Comparison of ENCODE assay signal across 8 cellular contexts in the genomic region with DNA sequence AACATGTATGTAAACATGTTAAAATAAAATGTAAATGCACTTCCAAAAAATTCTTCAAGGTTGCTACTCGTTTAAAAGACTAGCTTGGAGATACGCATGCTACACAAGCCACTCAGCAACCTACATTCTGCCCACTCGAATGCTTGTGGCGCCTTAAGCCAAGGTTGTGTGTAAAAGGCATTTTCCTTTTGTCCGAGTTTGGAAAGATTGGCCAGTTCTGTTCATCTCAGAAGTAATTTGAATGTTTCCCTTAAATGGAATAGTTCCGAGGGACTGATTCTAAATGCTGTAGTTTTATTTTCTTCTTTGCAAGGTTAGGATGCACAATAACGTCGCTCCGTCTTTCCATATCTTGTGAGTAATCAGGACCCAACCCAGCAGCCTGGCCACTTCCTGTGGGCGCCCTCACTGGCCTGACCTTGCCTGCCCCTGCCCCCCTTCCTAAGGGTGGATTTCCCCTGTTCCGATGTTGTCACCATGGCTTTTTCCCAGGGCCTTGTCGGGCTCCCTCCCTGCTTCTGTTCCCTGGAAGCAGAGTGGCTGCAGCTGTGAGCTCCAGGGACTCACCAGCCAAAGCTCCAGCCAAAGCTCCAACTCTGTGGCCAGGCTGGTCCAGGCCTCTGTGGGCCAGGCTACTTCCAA.
DNase-seq lines count a peak whose midpoint lies in the region; ATAC-seq and TF ChIP-seq lines count a peak whose summit lies in the region.

No MANE protein-coding gene starts in this region.

- H3K36me3 Mint-ChIP-seq in mesothelial cell of epicardium = peaks cover 1% of the 10 kb centered on the region

- H3K9me3 Mint-ChIP-seq in mesothelial cell of epicardium = peaks cover 7% of the 10 kb centered on the region

- TF ChIP-seq CTCF in dorsolateral prefrontal cortex (IDR thresholded peaks at IDR 0.05 in 54 of 56, conservative IDR thresholded peaks at IDR 0.05 in 2 of 56; ENCODE audit: low read depth in 1 of 56, partially characterized antibody in 56 of 56) = peak in 9 of 56 donors; percentile 16 to 36 (median 21)
- TF ChIP-seq CTCF in mesothelial cell of epicardium (IDR thresholded peaks at IDR 0.05; ENCODE audit: unreplicated experiment) = no peak
- no peak for TF ChIP-seq CTCF in transverse colon (IDR thresholded peaks at IDR 0.05)

- H3K27ac ChIP-seq in dorsolateral prefrontal cortex (peak overlapping the region in 53 of 59 donors; percentile 14 to 82 (median 62)), transverse colon (peak overlapping the region; percentile 61 to 74 (median 66))

- H3K4me1 ChIP-seq in transverse colon = peaks cover 0 to 38% (median 8%) of the 10 kb centered on the region in 4 donors

- peak overlapping the region; percentile 43 for H3K27ac Mint-ChIP-seq in mesothelial cell of epicardium

- intact Hi-C loops in dorsolateral prefrontal cortex (cut with DNase I) = loop anchor here in 1 of 2 donors (10.0 kb wide), 1 partner anchor 73 kb away; a partner anchor contains a TSS
- intact Hi-C loops in transverse colon (cut with DNase I; ENCODE audit: low total_unique reads) = no loop called here

- no peak for TF ChIP-seq POLR2A in transverse colon (IDR thresholded peaks at IDR 0.05)

- no peaks in the 10 kb centered on the region for H3K36me3 ChIP-seq in transverse colon

- peaks cover 4 to 6% of the 10 kb centered on the region in 2 donors for H3K9me3 ChIP-seq in transverse colon

- ATAC-seq in HG03175 (IDR thresholded peaks at IDR 0.05; ENCODE audit: unreplicated experiment) = no peak

- no peaks in the 10 kb centered on the region for H3K27me3 ChIP-seq in dorsolateral prefrontal cortex
- no peaks in the 10 kb centered on the region for H3K27me3 ChIP-seq in transverse colon

- peaks cover 4% of the 10 kb centered on the region for H3K4me1 Mint-ChIP-seq in mesothelial cell of epicardium

- peak; percentile 9 to 14 for DNase-seq in activated CD4-positive, alpha-beta T cell treated with anti-CD3 and anti-CD28 coated beads, Interleukin-2, amount 50 U/mL, for 48 hours
- no peak for DNase-seq in activated CD4-positive, alpha-beta T cell treated with anti-CD3 and anti-CD28 coated beads for 4 hours
- DNase-seq in dorsolateral prefrontal cortex = peak in 9 of 10 donors; percentile 51 to 83 (median 79)
- DNase-seq in mesothelial cell of epicardium (ENCODE audit: low spot score in 2 of 2, unreplicated experiment in 2 of 2) = no peak
- peak; percentile 55 for DNase-seq in transverse colon
- no peak for DNase-seq in AML-193 (lab: John Stamatoyannopoulos, UW)
- no peak for DNase-seq in NOMO-1 (lab: John Stamatoyannopoulos, UW; ENCODE audit: unreplicated experiment in 2 of 2)

- peaks cover 9% of the 10 kb centered on the region for H3K27me3 Mint-ChIP-seq in mesothelial cell of epicardium (ENCODE audit: low read depth)

- in situ Hi-C loops in transverse colon (cut with MboI; ENCODE audit: low pct_ligation_motif_present in 1 of 4, low pct_unique_long_range_greater_than_20kb in 1 of 4, low sequenced_read_pairs in 3 of 4) = no loop called here

- H3K4me3 ChIP-seq in dorsolateral prefrontal cortex (peak overlapping the region in 35 of 59 donors; percentile 0 to 48 (median 21)), transverse colon (no peak overlapping the region)

- 64 to 81% methylated on average over 5 to 12 of the region's 12 CpGs for WGBS in transverse colon (ENCODE audit: low coverage in 1 of 2), 2 donors

- TF ChIP-seq EP300 in transverse colon (IDR thresholded peaks at IDR 0.05; ENCODE audit: low read depth) = no peak

- no peak overlapping the region for H3K4me3 Mint-ChIP-seq in mesothelial cell of epicardium

Comparison
In these comparisons a context has a peak if more than half of its experiments do, and no peak if none do; other contexts are left out.
1. DNase-seq: peak in activated CD4-positive, alpha-beta T cell treated with anti-CD3 and anti-CD28 coated beads, Interleukin-2, amount 50 U/mL, for 48 hours (2 of 2), dorsolateral prefrontal cortex (9 of 10) and transverse colon (single experiment); none in activated CD4-positive, alpha-beta T cell treated with anti-CD3 and anti-CD28 coated beads for 4 hours (0 of 2), mesothelial cell of epicardium (0 of 2), AML-193 (0 of 2) and NOMO-1 (0 of 2).
2. H3K4me3 ChIP-seq: peak in dorsolateral prefrontal cortex (35 of 59); none in transverse colon (0 of 4).